ENCODE assay signal across 8 cellular contexts in the genomic region with DNA sequence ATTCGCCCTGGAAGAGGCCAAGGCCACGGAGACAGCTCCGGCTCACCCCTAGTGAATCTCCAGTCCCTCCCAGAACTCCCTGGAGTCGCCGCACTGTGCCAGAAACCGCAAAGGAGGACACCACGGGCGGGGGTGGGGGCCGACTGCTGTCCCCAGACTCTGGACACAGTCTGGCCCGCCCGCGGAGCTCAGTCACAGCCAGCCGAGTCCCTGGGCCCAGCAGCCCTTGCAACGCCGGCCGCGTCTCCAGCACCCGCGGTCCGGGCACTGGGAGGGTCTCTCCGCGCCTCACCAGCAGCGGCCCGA. TPM values are rescaled to one million over a fixed set of nuclear protein-coding genes. Genes with fewer than 3 reads are reported as not detected.
DNase-seq lines count a peak whose midpoint lies in the region; ATAC-seq and TF ChIP-seq lines count a peak whose summit lies in the region.

No MANE protein-coding gene starts in this region.

- H4K20me1 ChIP-seq in IMR-90 (ENCODE audit: insufficient read depth, low read length) (0 out of 2 replicates have a peak, but pooled peaks cover 5% of the 10 kb centered on the region), smooth muscle cell (ENCODE audit: low read depth) (peaks cover 19% of the 10 kb centered on the region)

- H3K27me3 ChIP-seq in IMR-90 (ENCODE audit: control insufficient read depth, insufficient read depth, low read length) (no peaks in the 10 kb centered on the region), adipocyte (replicated peaks; ENCODE audit: control insufficient read depth, insufficient read depth, low read length) (no peaks in the 10 kb centered on the region), iPS-15b (ENCODE audit: control insufficient read depth, insufficient read depth, low read length) (no peaks in the 10 kb centered on the region), smooth muscle cell (ENCODE audit: low read depth) (no peaks in the 10 kb centered on the region)

- peak; percentile 46 for DNase-seq in stimulated activated CD4-positive, alpha-beta T cell treated with anti-CD3 and anti-CD28 coated beads, Interleukin-15, amount 100 ng/mL, for 24 hours
- DNase-seq in stimulated activated CD4-positive, alpha-beta T cell treated with anti-CD3 and anti-CD28 coated beads, Interleukin-4, amount 100 ng/mL, for 4 hours, result no peak
- no peak for DNase-seq in IMR-90
- DNase-seq in adipocyte (ENCODE audit: low read depth), result peak; percentile 57
- DNase-seq in smooth muscle cell (lab: John Stamatoyannopoulos, UW; ENCODE audit: unreplicated experiment), result peak; percentile 48
- DNase-seq in NCI-H510A treated with DMSO at 0.1 percent for 48 hours (lab: John Stamatoyannopoulos, UW), result no peak
- DNase-seq in middle frontal gyrus (ENCODE audit: extremely low spot score, low spot score), result no peak

- dilution Hi-C loops in IMR-90 (cut with HindIII; ENCODE audit: low sequenced_read_pairs, unreplicated experiment), result no loop called here

- WGBS in IMR-90 (ENCODE audit: extremely low coverage in 2 of 2, insufficient read length in 1 of 2), 2 experiments, result 0% methylated on average over 6 of the region's 24 CpGs; no CpG with 5 or more reads in 1 of the 2 experiments
- under 1% methylated on average over 22 of the region's 24 CpGs for WGBS in smooth muscle cell (ENCODE audit: low lambda C conversion rate)

- H3K14ac ChIP-seq in IMR-90 (replicated peaks; ENCODE audit: low read depth, low read length), result peak overlapping the region; percentile 94; the same call in 1 of the 2 replicates

- CTCF ChIA-PET in IMR-90 (lab: Yijun Ruan, JAX), result no interaction called here

- H3F3A ChIP-seq in smooth muscle cell (ENCODE audit: low read depth), result peaks cover 8% of the 10 kb centered on the region

- TF ChIP-seq POLR2A in IMR-90 (IDR thresholded peaks at IDR 0.05; ENCODE audit: low read depth, low read length), result no peak

- H3K9ac ChIP-seq in IMR-90 (ENCODE audit: low read depth, low read length) (peak overlapping the region; percentile 95), adipocyte (ENCODE audit: low read length) (peak overlapping the region; percentile 96), iPS-15b (ENCODE audit: low read depth, low read length) (peak overlapping the region; percentile 80), smooth muscle cell (ENCODE audit: low read depth) (peak overlapping the region; percentile 87)

- ATAC-seq in IMR-90 (ENCODE audit: low read depth), result peak; percentile 44

- H3K9me1 ChIP-seq in IMR-90 (ENCODE audit: insufficient read depth, low read length), result peaks cover 15% of the 10 kb centered on the region

- BruUV-seq in IMR-90 (replicated peaks; lab: Mats Ljungman, UMichigan), result no TSS peak

- H2AFZ ChIP-seq in IMR-90 (replicated peaks; ENCODE audit: low read length, poor library complexity) (peak overlapping the region; percentile 94), smooth muscle cell (ENCODE audit: low read depth) (peak overlapping the region; percentile 94)

- H2AK5ac ChIP-seq in IMR-90 (ENCODE audit: low read depth, low read length), result peak overlapping the region; percentile 75

- H4K8ac ChIP-seq in IMR-90 (ENCODE audit: low read depth in 2 of 2, low read length in 2 of 2), result peak overlapping the region in 1 of 2 experiments; percentile 61; a peak in 1 of 4 replicates

- H3K79me2 ChIP-seq in smooth muscle cell (ENCODE audit: low read depth), result peaks cover 20% of the 10 kb centered on the region

- peak overlapping the region; percentile 43; the same call in 1 of the 2 replicates for H3K56ac ChIP-seq in IMR-90 (ENCODE audit: extremely low read depth, insufficient read depth, low read length)

- H3K23ac ChIP-seq in IMR-90 (ENCODE audit: low read depth, low read length), result peak overlapping the region; percentile 93

- H3K4me1 ChIP-seq in IMR-90 (ENCODE audit: control insufficient read depth, insufficient read depth, low read length) (peaks cover 5% of the 10 kb centered on the region), adipocyte (ENCODE audit: control insufficient read depth, insufficient read depth, low read length) (peaks cover 27% of the 10 kb centered on the region), iPS-15b (ENCODE audit: control insufficient read depth, insufficient read depth, low read length) (no peaks in the 10 kb centered on the region), smooth muscle cell (ENCODE audit: low read depth) (peaks cover 15% of the 10 kb centered on the region)

- H2BK15ac ChIP-seq in IMR-90 (ENCODE audit: low read depth, low read length), result no peak overlapping the region

- H4K91ac ChIP-seq in IMR-90 (ENCODE audit: insufficient read depth, low read depth, low read length), result 0 out of 2 replicates have a peak overlapping the region, but pooled peaks have one; percentile 6

- no peak overlapping the region for H3K18ac ChIP-seq in IMR-90 (ENCODE audit: low read depth, low read length)

- peaks cover 9% of the 10 kb centered on the region for H3K36me3 ChIP-seq in IMR-90 (ENCODE audit: control insufficient read depth, insufficient read depth, low read length)
- no peaks in the 10 kb centered on the region for H3K36me3 ChIP-seq in adipocyte (ENCODE audit: control insufficient read depth, insufficient read depth, low read length, severe bottlenecking)
- H3K36me3 ChIP-seq in iPS-15b (ENCODE audit: control insufficient read depth, insufficient read depth, low read length), result no peaks in the 10 kb centered on the region
- H3K36me3 ChIP-seq in smooth muscle cell (ENCODE audit: low read depth), result no peaks in the 10 kb centered on the region

- no peaks in the 10 kb centered on the region for H3K9me3 ChIP-seq in IMR-90 (ENCODE audit: control insufficient read depth, insufficient read depth, low read length)
- no peaks in the 10 kb centered on the region for H3K9me3 ChIP-seq in adipocyte (ENCODE audit: control insufficient read depth, low read length)
- H3K9me3 ChIP-seq in iPS-15b (ENCODE audit: control insufficient read depth, insufficient read depth, low read length), result no peaks in the 10 kb centered on the region
- no peaks in the 10 kb centered on the region for H3K9me3 ChIP-seq in smooth muscle cell (replicated peaks; ENCODE audit: low read depth)

- no peak overlapping the region; the same call in 1 of the 2 replicates for H2BK20ac ChIP-seq in IMR-90 (ENCODE audit: low read depth, low read length)

- no peak overlapping the region for H2BK120ac ChIP-seq in IMR-90 (ENCODE audit: low read depth, low read length)

- H2BK5ac ChIP-seq in IMR-90 (ENCODE audit: low read depth, low read length, poor library complexity, severe bottlenecking), result peak overlapping the region; percentile 75

- in situ Hi-C loops in IMR-90 (cut with MboI; ENCODE audit: low sequenced_read_pairs), result loop anchor here (5.0 kb wide), 1 partner anchor 46 kb away; no protein-coding TSS in a partner anchor

- POLR2A ChIA-PET in IMR-90 (lab: Charles Lee; ENCODE audit: unreplicated experiment), result interaction anchor here (0.6 kb wide), 1 partner anchor 49 kb away, joined by 4 read pairs; a partner anchor contains a TSS

- H3K79me1 ChIP-seq in IMR-90 (ENCODE audit: low read depth in 1 of 2, low read length in 2 of 2), result peaks cover 9 to 47% of the 10 kb centered on the region in 2 experiments

- H3K4me3 ChIP-seq in IMR-90 (ENCODE audit: insufficient read depth, low read depth, low read length) (peak overlapping the region; percentile 68), adipocyte (ENCODE audit: low read length) (peak overlapping the region; percentile 86), iPS-15b (ENCODE audit: low read depth, low read length) (peak overlapping the region; percentile 83), smooth muscle cell (peak overlapping the region; percentile 97)

- peak overlapping the region; percentile 83 for H3K27ac ChIP-seq in IMR-90 (ENCODE audit: insufficient read depth, low read length)
- H3K27ac ChIP-seq in smooth muscle cell (ENCODE audit: low read depth), result peak overlapping the region; percentile 87

- no peak for TF ChIP-seq RAD21 in IMR-90 (IDR thresholded peaks at IDR 0.05; ENCODE audit: low read length)

- intact Hi-C loops in IMR-90 (cut with micrococcal nuclease), result loop anchor here (2.0 to 5.0 kb wide), 2 partner anchors 50 to 76 kb away; a partner anchor contains a TSS

- H3K4me2 ChIP-seq in IMR-90 (ENCODE audit: low read depth, low read length) (peak overlapping the region; percentile 92), smooth muscle cell (peak overlapping the region; percentile 92)

- H3K4ac ChIP-seq in IMR-90 (ENCODE audit: low read depth, low read length), result peak overlapping the region; percentile 60

- H2AK9ac ChIP-seq in IMR-90 (replicated peaks; ENCODE audit: low read depth, low read length, poor library complexity), result peak overlapping the region; percentile 99

- TF ChIP-seq CTCF in IMR-90 (conservative IDR thresholded peaks at IDR 0.05; ENCODE audit: low read depth, low read length) (no peak), smooth muscle cell (IDR thresholded peaks at IDR 0.05; ENCODE audit: borderline replicate concordance, insufficient read depth, poor library complexity, severe bottlenecking) (no peak)

- H4K5ac ChIP-seq in IMR-90 (ENCODE audit: low read depth, low read length), result no peak overlapping the region

RNA-seq across cellular contexts. Expression of a gene that starts 0.5 kb away (rescaled TPM):
- 9.4 and 10.6 TPM in 2 replicates for total RNA-seq in IMR-90 (2012; rRNA removed)
- polyA plus RNA-seq in IMR-90 (2012; rRNA removed), result 9.6 and 10.4 TPM in 2 replicates
- polyA plus RNA-seq in IMR-90 (2012; cell fraction: cytosol; rRNA removed), result 10.2 and 10.6 TPM in 2 replicates
- 24.1 and 53.7 TPM in 2 replicates for polyA plus RNA-seq in IMR-90 (2012; cell fraction: nucleus; rRNA removed; ENCODE audit: low replicate concordance)
- 9.7 and 11.3 TPM in 2 replicates for total RNA-seq in smooth muscle cell
- 23.4 and 24.6 TPM in 2 replicates for polyA plus RNA-seq in smooth muscle cell

RNA-seq across cellular contexts. Expression of a gene that starts 5.9 kb away (rescaled TPM):
- total RNA-seq in IMR-90 (2012; rRNA removed) (60.5 and 68.8 TPM in 2 replicates), smooth muscle cell (33.4 and 51.3 TPM in 2 replicates)
- polyA plus RNA-seq in IMR-90 (2012; rRNA removed) (50.6 and 55.6 TPM in 2 replicates), smooth muscle cell (44.1 and 46.4 TPM in 2 replicates)
- 31.1 and 55.2 TPM in 2 replicates for polyA plus RNA-seq in IMR-90 (2012; cell fraction: cytosol; rRNA removed)
- polyA plus RNA-seq in IMR-90 (2012; cell fraction: nucleus; rRNA removed; ENCODE audit: low replicate concordance), result 41.4 and 53.9 TPM in 2 replicates

RNA-seq across cellular contexts. Expression of a gene that starts 17.9 kb away (rescaled TPM):
- not detected in 2 replicates for total RNA-seq in IMR-90 (2012; rRNA removed)
- polyA plus RNA-seq in IMR-90 (2012; rRNA removed), result 0.36 TPM in 1 of 2 replicates, not detected in the other
- 0.09 TPM in 1 of 2 replicates, not detected in the other for polyA plus RNA-seq in IMR-90 (2012; cell fraction: cytosol; rRNA removed)
- 0.96 and 1.1 TPM in 2 replicates for polyA plus RNA-seq in IMR-90 (2012; cell fraction: nucleus; rRNA removed; ENCODE audit: low replicate concordance)
- total RNA-seq in smooth muscle cell, result not detected in 2 replicates
- polyA plus RNA-seq in smooth muscle cell, result 0.17 TPM in 1 of 2 replicates, not detected in the other

RNA-seq across cellular contexts. Expression of a gene that starts 35.3 kb away (rescaled TPM):
- total RNA-seq in IMR-90 (2012; rRNA removed) (116 and 119 TPM in 2 replicates), smooth muscle cell (71.3 and 86.7 TPM in 2 replicates)
- polyA plus RNA-seq in IMR-90 (2012; rRNA removed) (126 TPM in 2 replicates), smooth muscle cell (154 and 161 TPM in 2 replicates)
- polyA plus RNA-seq in IMR-90 (2012; cell fraction: cytosol; rRNA removed), result 87.6 and 134 TPM in 2 replicates
- 16.7 and 30.2 TPM in 2 replicates for polyA plus RNA-seq in IMR-90 (2012; cell fraction: nucleus; rRNA removed; ENCODE audit: low replicate concordance)

RNA-seq across cellular contexts. Expression of a gene that starts 35.6 kb away (rescaled TPM):
- total RNA-seq in IMR-90 (2012; rRNA removed) (69.7 and 76.0 TPM in 2 replicates), smooth muscle cell (51.5 and 61.8 TPM in 2 replicates)
- polyA plus RNA-seq in IMR-90 (2012; rRNA removed) (50.5 and 57.1 TPM in 2 replicates), smooth muscle cell (102 and 113 TPM in 2 replicates)
- 74.5 and 99.9 TPM in 2 replicates for polyA plus RNA-seq in IMR-90 (2012; cell fraction: cytosol; rRNA removed)
- 75.1 and 110 TPM in 2 replicates for polyA plus RNA-seq in IMR-90 (2012; cell fraction: nucleus; rRNA removed; ENCODE audit: low replicate concordance)

Comparison
In these comparisons a context has a peak if more than half of its experiments do, and no peak if none do; other contexts are left out.
1. DNase-seq: peak in stimulated activated CD4-positive, alpha-beta T cell treated with anti-CD3 and anti-CD28 coated beads, Interleukin-15, amount 100 ng/mL, for 24 hours (single experiment), adipocyte (single experiment) and smooth muscle cell (single experiment); none in stimulated activated CD4-positive, alpha-beta T cell treated with anti-CD3 and anti-CD28 coated beads, Interleukin-4, amount 100 ng/mL, for 4 hours (0 of 2), IMR-90 (single experiment), NCI-H510A treated with DMSO at 0.1 percent for 48 hours (single experiment) and middle frontal gyrus (single experiment).
2. Peak in every context shown above with its lines, with median percentiles within 50 percentile points of each other: H3K4me3 ChIP-seq and H3K9ac ChIP-seq.